ENCODE assay signal across 8 cellular contexts in genomic region chr5:133868946-133869674, GRCh38.
DNase-seq lines count a peak whose midpoint lies in the region; ATAC-seq lines count a peak whose summit lies in the region.

No MANE protein-coding gene starts in this region.

- no peak for ATAC-seq in HG03175 (IDR thresholded peaks at IDR 0.05; ENCODE audit: unreplicated experiment)

- peak; percentile 71 for DNase-seq in NCI-H82 (lab: John Stamatoyannopoulos, UW)
- no peak for DNase-seq in NCI-H82 treated with DMSO at 0.1 percent for 48 hours (lab: John Stamatoyannopoulos, UW; ENCODE audit: unreplicated experiment)
- DNase-seq in NCI-H1694 treated with DMSO at 0.1 percent for 48 hours (lab: John Stamatoyannopoulos, UW): peak; percentile 65
- DNase-seq in activated CD4-positive, CD25-positive, alpha-beta regulatory T cell treated with anti-CD3 and anti-CD28 coated beads, Interleukin-2, amount 50 U/mL, for 16 hours (ENCODE audit: low read depth, low spot score): peak; percentile 34
- DNase-seq in caudate nucleus (lab: John Stamatoyannopoulos, UW): peak in 57 of 61 donors; percentile 16 to 85 (median 55)
- DNase-seq in left kidney (ENCODE audit: low read depth, low spot score): peak; percentile 90
- peak; percentile 84 for DNase-seq in stimulated activated CD4-positive, alpha-beta T cell treated with anti-CD3 and anti-CD28 coated beads, Interleukin-4, amount 100 ng/mL, for 24 hours

- H3K27ac ChIP-seq in caudate nucleus (ENCODE audit: low read depth, low read length): no peak overlapping the region
